Comparison of ENCODE assay signal across 8 cellular contexts in the genomic region with DNA sequence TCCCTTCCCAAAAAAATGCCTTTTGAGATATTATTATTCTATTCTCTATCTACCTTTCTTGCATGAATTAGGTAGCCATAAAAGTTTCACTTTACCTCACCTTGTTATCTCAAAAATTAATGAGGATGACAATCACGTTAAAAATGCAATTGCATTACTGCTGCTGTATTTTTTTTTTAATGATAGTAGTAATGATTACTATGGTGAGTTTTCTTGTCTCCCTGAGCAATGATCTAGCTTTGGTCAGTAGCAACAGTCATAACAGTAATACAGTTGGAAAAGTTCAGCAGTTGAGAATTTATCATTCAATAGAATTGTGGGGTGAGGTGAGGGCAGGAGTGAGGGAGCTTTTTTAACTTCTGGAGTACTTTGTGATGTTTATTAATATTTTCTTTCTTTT.
"Had no signal": no experiment of that assay in that cellular context is flagged by ENCODE, and none has a peak within 500 bp of the region (broad histone marks: within the 10 kb centered on the region; RNA-seq: fewer than 3 reads in every experiment).

TSS of gene EFCAB5 (plus strand) at position 301 of the 400 bp plus-strand sequence. CDS start 163 bp downstream, outside the sequence.

- FAIRE-seq: G401.6, GM12878, GM12891, GM12892, GM18507, GM19239 had no signal

- DNase-seq: GDM1, GF-D8 had no signal

- ATAC-seq: GM12878 had no signal

- H3K4me3 ChIP-seq: GM12878 had no signal
